ENCODE assay signal across 22 cellular contexts in the genomic region with DNA sequence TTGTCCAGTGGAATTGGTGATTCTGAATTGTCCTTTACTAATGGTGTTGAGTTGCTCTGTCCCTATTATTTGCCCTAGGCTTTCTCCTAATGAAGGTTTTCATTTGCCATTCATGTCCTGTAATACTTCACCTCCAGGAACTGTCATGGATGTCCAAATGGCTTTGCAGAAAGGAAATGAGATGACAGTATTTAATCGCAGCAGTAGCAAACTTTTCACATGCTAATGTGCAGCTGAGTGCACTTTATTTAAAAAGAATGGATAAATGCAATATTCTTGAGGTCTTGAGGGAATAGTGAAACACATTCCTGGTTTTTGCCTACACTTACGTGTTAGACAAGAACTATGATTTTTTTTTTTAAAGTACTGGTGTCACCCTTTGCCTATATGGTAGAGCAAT.
"Had no signal": no experiment of that assay in that cellular context is flagged by ENCODE, and none has a peak within 500 bp of the region (broad histone marks: within the 10 kb centered on the region; RNA-seq: fewer than 3 reads in every experiment).

No MANE protein-coding gene starts in this region.

- ATAC-seq: activated naive CD4-positive, alpha-beta T cell treated with anti-CD3 and anti-CD28 coated beads, Interleukin-2, amount 50 U/mL, for 72 hours; esophagus mucosa; left ventricle myocardium superior; right cardiac atrium; stimulated activated naive CD8-positive, alpha-beta T cell treated with anti-CD3 and anti-CD28 coated beads, Interleukin-15, Interleukin-2, amounts not matched to agents 100 U/mL and 50 U/mL, for 24 hours; T-cell; upper lobe of right lung had no signal

- DNase-seq: activated CD4-positive, alpha-beta T cell treated with anti-CD3 and anti-CD28 coated beads for 1 hour; activated gamma-delta T cell; central memory CD4-positive, alpha-beta T cell; dermis blood vessel endothelial cell; effector memory CD4-positive, alpha-beta T cell; foreskin melanocyte; hippocampal formation; left ventricle myocardium superior; nucleus accumbens; right cardiac atrium; stimulated activated CD4-positive, alpha-beta T cell treated with anti-CD3 and anti-CD28 coated beads, Interleukin-12 subunit alpha, Interleukin-12 subunit beta, amount 100 ng/mL, for 4 hours; stimulated activated CD4-positive, alpha-beta T cell treated with anti-CD3 and anti-CD28 coated beads, Interleukin-4, amount 100 ng/mL, for 4 hours; stimulated activated naive CD8-positive, alpha-beta T cell treated with anti-CD3 and anti-CD28 coated beads, Interleukin-15, Interleukin-2, amounts not matched to agents 100 U/mL and 50 U/mL, for 24 hours; T-cell; upper lobe of right lung had no signal

- H2AFZ ChIP-seq: parathyroid adenoma had no signal

- H3K27ac ChIP-seq: parathyroid adenoma, upper lobe of right lung, VCaP had no signal

- H3K4me3 ChIP-seq: upper lobe of right lung had no signal

- H3K4me1 ChIP-seq: upper lobe of right lung had no signal

- H3K4me3 Mint-ChIP-seq: activated T-helper 1 cell treated with anti-CD3 and anti-CD28 coated beads, Interleukin-12 subunit alpha, Interleukin-12 subunit beta, Interleukin-2, Interleukin-4 antibody, amounts not matched to agents 30 ng/mL and 10 ng/mL and 1 ng/mL, durations not matched to agents 14 hours and 24 hours and 36 hours; nephron; T-cell; T-helper 2 cell treated with Interferon-gamma antibody and Interleukin-4, amounts not matched to agents 5 μg/mL and 100 μg/mL, for 36 hours had no signal

- H3K79me2 ChIP-seq: parathyroid adenoma had no signal

- H3K27me3 Mint-ChIP-seq: T-cell had no signal

- H3K27me3 ChIP-seq: upper lobe of right lung had no signal

- H3K27ac Mint-ChIP-seq: activated T-helper 1 cell treated with anti-CD3 and anti-CD28 coated beads, Interleukin-12 subunit alpha, Interleukin-12 subunit beta, Interleukin-2, Interleukin-4 antibody, amounts not matched to agents 30 ng/mL and 10 ng/mL and 1 ng/mL, durations not matched to agents 14 hours and 24 hours and 36 hours; T-helper 2 cell treated with Interferon-gamma antibody and Interleukin-4, amounts not matched to agents 5 μg/mL and 100 μg/mL, for 36 hours had no signal

- H3K4me1 Mint-ChIP-seq: nephron, T-cell had no signal

- H3K9me3 Mint-ChIP-seq: activated naive CD4-positive, alpha-beta T cell treated with anti-CD3 and anti-CD28 coated beads, Interleukin-2, amount 50 U/mL, for 72 hours; activated T-helper 1 cell treated with anti-CD3 and anti-CD28 coated beads, Interleukin-12 subunit alpha, Interleukin-12 subunit beta, Interleukin-2, Interleukin-4 antibody, amounts not matched to agents 30 ng/mL and 10 ng/mL and 1 ng/mL, durations not matched to agents 14 hours and 24 hours and 36 hours; nephron; T-cell; T-helper 2 cell treated with Interferon-gamma antibody and Interleukin-4, amounts not matched to agents 5 μg/mL and 100 μg/mL, for 36 hours had no signal
